In genomic region chr9:113514748-113515147, GRCh38 we compare ENCODE assay signal across 17 cellular contexts.
"Had no signal": no experiment of that assay in that cellular context is flagged by ENCODE, and none has a peak within 500 bp of the region (broad histone marks: within the 10 kb centered on the region; RNA-seq: fewer than 3 reads in every experiment).

No MANE protein-coding gene starts in this region.

- H3K27me3 Mint-ChIP-seq: activated CD8-positive, alpha-beta memory T cell treated with anti-CD3 and anti-CD28 coated beads, Interleukin-2, amount 10 ng/mL, durations not matched to agents 7 days and 5 days; stimulated activated naive CD8-positive, alpha-beta T cell treated with anti-CD3 and anti-CD28 coated beads, Interleukin-15, amount 100 ng/mL, for 72 hours had no signal

- DNase-seq: activated CD4-positive, CD25-positive, alpha-beta regulatory T cell; activated CD8-positive, alpha-beta memory T cell treated with anti-CD3 and anti-CD28 coated beads, Interleukin-2, amount 10 ng/mL, durations not matched to agents 7 days and 5 days; activated gamma-delta T cell; activated T-cell treated with anti-CD3 and anti-CD28 coated beads, Interleukin-2, amount 50 U/mL, for 4 hours; adrenal gland; effector CD4-positive, alpha-beta T cell; stimulated activated CD4-positive, alpha-beta T cell treated with anti-CD3 and anti-CD28 coated beads, Interleukin-15, amount 100 ng/mL, for 24 hours; stimulated activated CD4-positive, alpha-beta T cell treated with anti-CD3 and anti-CD28 coated beads, Interleukin-4, amount 100 ng/mL, for 24 hours; stimulated activated naive CD8-positive, alpha-beta T cell treated with anti-CD3 and anti-CD28 coated beads, Interleukin-15, amount 100 ng/mL, for 72 hours; T-helper 2 cell; testis had no signal

- H3K36me3 ChIP-seq: adrenal gland had no signal

- H3K4me3 ChIP-seq: adrenal gland, coronary artery, heart left ventricle, mucosa of descending colon, testis had no signal

- H3K4me3 Mint-ChIP-seq: activated CD8-positive, alpha-beta memory T cell treated with anti-CD3 and anti-CD28 coated beads, Interleukin-2, amount 10 ng/mL, durations not matched to agents 7 days and 5 days; activated T-cell treated with anti-CD3 and anti-CD28 coated beads, Interleukin-2, amount 50 U/mL, for 4 hours had no signal

- H3K9me3 Mint-ChIP-seq: activated T-cell treated with anti-CD3 and anti-CD28 coated beads, Interleukin-2, amount 50 U/mL, for 4 hours; stimulated activated naive CD8-positive, alpha-beta T cell treated with anti-CD3 and anti-CD28 coated beads, Interleukin-15, amount 100 ng/mL, for 72 hours had no signal

- H3K27ac ChIP-seq: adrenal gland, coronary artery, heart left ventricle, testis had no signal

- H3K27me3 ChIP-seq: adrenal gland, heart left ventricle, testis had no signal

- ATAC-seq: activated CD8-positive, alpha-beta memory T cell treated with anti-CD3 and anti-CD28 coated beads, Interleukin-2, amount 10 ng/mL, durations not matched to agents 7 days and 5 days; activated T-cell treated with anti-CD3 and anti-CD28 coated beads, Interleukin-2, amount 50 U/mL, for 4 hours; heart left ventricle; mucosa of descending colon; stimulated activated naive CD8-positive, alpha-beta T cell treated with anti-CD3 and anti-CD28 coated beads, Interleukin-15, amount 100 ng/mL, for 72 hours had no signal

- H3K4me1 ChIP-seq: testis had no signal

- H3K27ac Mint-ChIP-seq: activated CD8-positive, alpha-beta memory T cell treated with anti-CD3 and anti-CD28 coated beads, Interleukin-2, amount 10 ng/mL, durations not matched to agents 7 days and 5 days; stimulated activated naive CD8-positive, alpha-beta T cell treated with anti-CD3 and anti-CD28 coated beads, Interleukin-15, amount 100 ng/mL, for 72 hours had no signal

- FAIRE-seq: frontal cortex, islet of Langerhans, TTC549 had no signal

- H3K9me3 ChIP-seq: adrenal gland, heart left ventricle, mucosa of descending colon, testis had no signal
